ENCODE assay signal across 1 cellular context in genomic region chr7:148156248-148156647, GRCh38.
TF ChIP-seq lines count a peak whose summit lies in the region.

No MANE protein-coding gene starts in this region.

TF ChIP-seq in IMR-90, 13 proteins besides CTCF, POLR2A, EP300 and RAD21 (continued from another document):
- TF ChIP-seq ELK1 (IDR thresholded peaks at IDR 0.05; ENCODE audit: borderline replicate concordance, low read depth, low read length) (no peak), SMC3 (IDR thresholded peaks at IDR 0.05; ENCODE audit: low read depth, low read length) (no peak), BHLHE40 (IDR thresholded peaks at IDR 0.05; ENCODE audit: low read depth, low read length) (no peak), NFE2L2 (IDR thresholded peaks at IDR 0.05; ENCODE audit: low read depth, low read length) (no peak), CEBPB (IDR thresholded peaks at IDR 0.05; ENCODE audit: low read depth, low read length) (no peak), CHD1 (IDR thresholded peaks at IDR 0.05; ENCODE audit: low read depth, low read length) (no peak), MXI1 (IDR thresholded peaks at IDR 0.05; ENCODE audit: borderline replicate concordance, low read depth, low read length) (no peak), RFX5 (IDR thresholded peaks at IDR 0.05; ENCODE audit: low read depth, low read length) (no peak)
